Comparison of ENCODE assay signal across 29 cellular contexts in the genomic region with DNA sequence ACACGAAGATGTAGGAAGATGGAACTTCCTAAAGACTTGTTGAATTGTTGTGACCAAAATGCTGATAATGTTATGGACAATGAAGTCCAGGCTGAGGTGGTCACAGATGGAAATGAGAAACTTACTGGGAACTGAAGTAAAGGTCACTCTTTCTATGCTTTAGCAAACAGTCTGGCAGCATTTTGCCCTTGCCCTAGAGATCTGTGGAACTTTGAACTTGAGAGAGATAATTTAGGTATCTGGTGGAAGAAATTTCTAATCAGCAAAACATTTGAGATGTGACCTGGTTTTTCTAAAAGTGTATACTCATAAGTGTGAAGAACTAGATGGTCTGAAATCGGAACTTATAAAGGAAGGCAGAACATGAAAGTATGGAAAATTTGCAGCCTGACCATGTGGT.
"Had no signal": no experiment of that assay in that cellular context is flagged by ENCODE, and none has a peak within 500 bp of the region (broad histone marks: within the 10 kb centered on the region; RNA-seq: fewer than 3 reads in every experiment).

No MANE protein-coding gene starts in this region.

- H3K9me3 ChIP-seq: colonic mucosa, esophagus muscularis mucosa, esophagus squamous epithelium, gastrocnemius medialis, gastroesophageal sphincter had no signal

- H3K27ac ChIP-seq: colonic mucosa, coronary artery, dorsolateral prefrontal cortex, epithelial cell of prostate, esophagus muscularis mucosa, esophagus squamous epithelium, foreskin keratinocyte, gastrocnemius medialis, gastroesophageal sphincter, heart left ventricle, heart right ventricle had no signal

- H3K9me3 Mint-ChIP-seq: endodermal cell had no signal

- H3K4me1 ChIP-seq: colonic mucosa, esophagus muscularis mucosa, esophagus squamous epithelium, foreskin keratinocyte, gastrocnemius medialis, gastroesophageal sphincter, heart left ventricle, heart right ventricle had no signal

- H3K27me3 ChIP-seq: colonic mucosa, dorsolateral prefrontal cortex, esophagus muscularis mucosa, esophagus squamous epithelium, foreskin keratinocyte, gastrocnemius medialis, gastroesophageal sphincter, heart left ventricle, heart right ventricle had no signal

- H3K36me3 ChIP-seq: colonic mucosa, esophagus muscularis mucosa, esophagus squamous epithelium, gastrocnemius medialis, gastroesophageal sphincter, heart left ventricle, heart right ventricle had no signal

- ATAC-seq: effector memory CD8-positive, alpha-beta T cell; esophagus mucosa; foreskin keratinocyte; gastrocnemius medialis; gastroesophageal sphincter; heart left ventricle; heart right ventricle had no signal

- H3K4me3 ChIP-seq: colonic mucosa, coronary artery, dorsolateral prefrontal cortex, esophagus muscularis mucosa, esophagus squamous epithelium, gastrocnemius medialis, gastroesophageal sphincter, heart left ventricle, heart right ventricle had no signal

- H3K27me3 Mint-ChIP-seq: dendritic cell treated with granulocyte-macrophage colony-stimulating factor and Interleukin-4, amounts not matched to agents 40 ng/mL and 50 ng/mL, for 4 days; effector memory CD8-positive, alpha-beta T cell had no signal

- H3K27ac Mint-ChIP-seq: dendritic cell treated with granulocyte-macrophage colony-stimulating factor and Interleukin-4, amounts not matched to agents 40 ng/mL and 50 ng/mL, for 4 days; effector memory CD8-positive, alpha-beta T cell; endodermal cell had no signal

- DNase-seq: colonic mucosa; cortex of kidney; dermis blood vessel endothelial cell; dorsolateral prefrontal cortex; effector CD4-positive, alpha-beta T cell; effector CD8-positive, alpha-beta T cell; effector memory CD4-positive, alpha-beta T cell; effector memory CD8-positive, alpha-beta T cell; erythroblast; esophagus squamous epithelium; foreskin fibroblast; foreskin keratinocyte; foreskin melanocyte; gastrocnemius medialis; glutamatergic neuron; head of caudate nucleus; heart left ventricle; heart right ventricle had no signal

- FAIRE-seq: colon, endometrium, endothelial cell of umbilical vein, frontal cortex had no signal

- H3K4me3 Mint-ChIP-seq: dendritic cell treated with granulocyte-macrophage colony-stimulating factor and Interleukin-4, amounts not matched to agents 40 ng/mL and 50 ng/mL, for 4 days; effector memory CD8-positive, alpha-beta T cell; endodermal cell had no signal
